11 cellular contexts compared by ENCODE assay signal in the genomic region with DNA sequence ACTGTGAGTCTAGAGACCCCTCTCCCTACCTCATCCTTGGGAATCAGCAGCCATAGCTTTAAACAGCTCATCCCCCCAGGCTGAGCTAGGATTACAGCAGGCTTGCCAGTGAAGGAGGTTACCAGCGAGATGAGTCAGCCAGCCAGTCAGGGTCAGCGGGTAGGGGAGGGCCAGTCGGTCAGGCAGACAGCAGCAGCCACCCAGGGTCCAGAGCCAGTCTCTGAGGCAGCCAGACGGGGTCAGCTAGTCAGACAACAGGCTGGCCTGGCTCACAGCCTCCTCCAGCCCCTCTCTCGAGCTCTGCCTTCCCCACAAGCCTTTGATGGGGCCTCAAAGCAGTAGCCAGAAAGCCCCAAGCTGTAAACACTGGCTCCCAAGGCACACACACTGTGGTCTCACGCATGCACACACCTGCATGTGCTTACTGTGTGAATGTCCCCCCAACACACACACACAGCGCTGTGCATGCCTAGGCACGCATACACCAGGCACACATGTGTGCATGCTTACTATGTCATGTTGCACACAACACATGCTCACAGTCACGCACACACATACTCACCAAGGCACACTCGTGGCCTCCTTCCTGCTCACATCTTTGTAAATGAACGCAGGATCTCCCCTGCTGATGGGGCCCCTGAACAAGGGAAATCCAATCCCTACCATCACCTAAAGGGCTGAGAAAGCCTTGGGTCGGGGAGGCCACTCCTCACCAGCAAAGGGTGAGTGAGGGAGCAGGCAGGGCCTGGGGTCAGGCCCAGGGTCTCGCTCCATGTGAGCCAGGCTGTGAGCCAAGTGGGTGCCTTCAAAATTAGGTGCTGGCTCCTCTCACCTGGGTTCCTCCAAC. TPM values are rescaled to one million over a fixed set of nuclear protein-coding genes. Genes with fewer than 3 reads are reported as not detected.
A peak's percentile ranks its signal among the peaks of the same experiment; 100 is the strongest.
DNase-seq lines count a peak whose midpoint lies in the region; TF ChIP-seq lines count a peak whose summit lies in the region.
"Had no signal": no experiment of that assay in that cellular context is flagged by ENCODE, and none has a peak within 500 bp of the region (broad histone marks: within the 10 kb centered on the region; RNA-seq: fewer than 3 reads in every experiment).

No MANE protein-coding gene starts in this region.

- DNase-seq in AG04450 (ENCODE audit: low read depth, low spot score) = peak; percentile 47
- peak; percentile 96 for DNase-seq in WERI-Rb-1
- peak; percentile 85 for DNase-seq in iPS-NIHi7 (ENCODE audit: extremely low spot score)
- no peak for DNase-seq in NCI-H2029 (lab: John Stamatoyannopoulos, UW)
- no peak for DNase-seq in NAMALWA (ENCODE audit: low spot score)
- no peak for DNase-seq in tibial artery
- DNase-seq in cerebellar nuclear complex (lab: John Stamatoyannopoulos, UW) = no peak
- DNase-seq: CD4-positive, CD25-positive, alpha-beta regulatory T cell; effector CD8-positive, alpha-beta T cell had no signal

- H3K27ac ChIP-seq in AG04450 (ENCODE audit: low read depth, low read length) (peak overlapping the region; percentile 21), HEK293 (ENCODE audit: extremely low read depth, low read depth, low read length) (no peak overlapping the region), WERI-Rb-1 (peak overlapping the region; percentile 93), tibial artery (no peak overlapping the region)
- H3K27ac ChIP-seq: tibial nerve had no signal

- H3K36me3 ChIP-seq in HEK293 (ENCODE audit: control insufficient read depth in 2 of 2, insufficient read depth in 1 of 2, low read length in 2 of 2) (no peaks in the 10 kb centered on the region), WERI-Rb-1 (0 out of 2 replicates have a peak, but pooled peaks cover 4% of the 10 kb centered on the region), tibial artery (no peaks in the 10 kb centered on the region)
- H3K36me3 ChIP-seq: tibial nerve had no signal

- TF ChIP-seq CTCF in AG04450 (IDR thresholded peaks at IDR 0.05; ENCODE audit: low read depth, low read length) (no peak), HEK293 (tag by site-specific recombination; IDR thresholded peaks at IDR 0.05) (no peak), WERI-Rb-1 (IDR thresholded peaks at IDR 0.05; ENCODE audit: low read depth, low read length) (no peak), tibial artery (IDR thresholded peaks at IDR 0.05) (no peak)

- no peak overlapping the region for H3K4me3 ChIP-seq in AG04450 (ENCODE audit: low read depth, low read length)
- no peak overlapping the region for H3K4me3 ChIP-seq in HEK293 (ENCODE audit: low read depth, low read length)
- no peak overlapping the region for H3K4me3 ChIP-seq in WERI-Rb-1 (ENCODE audit: low read depth, low read length)
- H3K4me3 ChIP-seq in tibial artery = no peak overlapping the region
- H3K4me3 ChIP-seq: tibial nerve had no signal

- H3K4me1 ChIP-seq in HEK293 (ENCODE audit: control insufficient read depth, insufficient read depth, low read length) (no peaks in the 10 kb centered on the region), tibial artery (no peaks in the 10 kb centered on the region)
- H3K4me1 ChIP-seq: tibial nerve had no signal

- H3K9me3 ChIP-seq in AG04450 (ENCODE audit: control insufficient read depth, insufficient read depth, low read length) (no peaks in the 10 kb centered on the region; the same call in 1 of the 2 replicates), HEK293 (ENCODE audit: control insufficient read depth, insufficient read depth, low read depth, low read length) (no peaks in the 10 kb centered on the region), WERI-Rb-1 (ENCODE audit: severe bottlenecking) (peaks cover 9% of the 10 kb centered on the region), tibial artery (peaks cover 0 to 8% (median 0%) of the 10 kb centered on the region in 3 donors)

- intact Hi-C loops in tibial artery (cut with DNase I; ENCODE audit: low total_unique reads) = no loop called here

- CTCF ChIA-PET in AG04450 (lab: Charles Lee) (no interaction called here), HEK293 (lab: Yijun Ruan, JAX) (interaction anchor here (0.6 kb wide), 1 partner anchor 27 kb away, joined by 3 read pairs; no protein-coding TSS in a partner anchor)

- H3K27me3 ChIP-seq in AG04450 (ENCODE audit: control insufficient read depth, insufficient read depth, low read length) (no peaks in the 10 kb centered on the region), WERI-Rb-1 (ENCODE audit: insufficient read depth, low read depth, severe bottlenecking) (no peaks in the 10 kb centered on the region), tibial artery (peaks cover 0 to 22% of the 10 kb centered on the region in 2 donors)

- POLR2A ChIA-PET in AG04450 (lab: Yijun Ruan, JAX) (no interaction called here), HEK293 (lab: Yijun Ruan, JAX) (no interaction called here)

TF ChIP-seq in HEK293, 187 proteins besides CTCF, POLR2A, EP300 and RAD21:
- TF ChIP-seq PRDM1 (tag by site-specific recombination; IDR thresholded peaks at IDR 0.05) (no peak), GLIS2 (tag by site-specific recombination; IDR thresholded peaks at IDR 0.05) (0 out of 2 replicates have a peak, but pooled peaks have one; percentile 27)

RNA-seq across cellular contexts. Expression of gene CPLX2, which starts 28.2 kb away (rescaled TPM):
- 0.02 and 0.50 TPM in 2 replicates for polyA plus RNA-seq in AG04450 (2011; rRNA removed)
- polyA minus RNA-seq in AG04450 (2011; rRNA and poly(A)+ RNA removed) = 0.09 and 0.14 TPM in 2 replicates

Comparison
In these comparisons a context has a peak if more than half of its experiments do, and no peak if none do; other contexts are left out.
1. DNase-seq: peak in AG04450 (single experiment), WERI-Rb-1 (single experiment) and iPS-NIHi7 (single experiment); none in NCI-H2029 (single experiment), NAMALWA (single experiment), tibial artery (0 of 2) and cerebellar nuclear complex (0 of 2).
2. H3K27ac ChIP-seq: peak in AG04450 (single experiment) and WERI-Rb-1 (single experiment); none in HEK293 (single experiment) and tibial artery (0 of 2).